Comparison of ENCODE assay signal across 20 cellular contexts in genomic region chr14:35747379-35747778, GRCh38.
DNase-seq lines count a peak whose midpoint lies in the region; ATAC-seq, FAIRE-seq and TF ChIP-seq lines count a peak whose summit lies in the region.
"Had no signal": no experiment of that assay in that cellular context is flagged by ENCODE, and none has a peak within 500 bp of the region (broad histone marks: within the 10 kb centered on the region; RNA-seq: fewer than 3 reads in every experiment).

No MANE protein-coding gene starts in this region.

- TSS peak; percentile 11 for BruUV-seq in HepG2 (replicated peaks; lab: Mats Ljungman, UMichigan)

- no peak overlapping the region for H3K9ac ChIP-seq in HepG2 (ENCODE audit: insufficient read depth, low read depth, low read length)
- no peak overlapping the region for H3K9ac ChIP-seq in adipocyte (ENCODE audit: low read length)
- H3K9ac ChIP-seq: GM23248 had no signal

- intact Hi-C loops in HepG2 (cut with micrococcal nuclease; ENCODE audit: unreplicated experiment) (loop anchor here (2.0 kb wide), 1 partner anchor 67 kb away; no protein-coding TSS in a partner anchor), right lobe of liver (cut with DNase I) (no loop called here)
- intact Hi-C loops in activated CD4-positive, alpha-beta memory T cell treated with anti-CD3 and anti-CD28 coated beads for 36 hours (cut with micrococcal nuclease): no loop called here

- H3K4me1 Mint-ChIP-seq in activated CD4-positive, alpha-beta memory T cell treated with anti-CD3 and anti-CD28 coated beads for 36 hours (ENCODE audit: low read depth): peaks cover 2% of the 10 kb centered on the region

- no peak for TF ChIP-seq EP300 in HepG2 (IDR thresholded peaks at IDR 0.05; ENCODE audit: low read depth in 2 of 2, low read length in 2 of 2)
- no peak for TF ChIP-seq EP300 in HepG2 (CRISPR knock-in tag; IDR thresholded peaks at IDR 0.05; ENCODE audit: borderline replicate concordance)

- no peaks in the 10 kb centered on the region for H3K4me1 ChIP-seq in HepG2 (ENCODE audit: insufficient read depth, low read length)
- no peaks in the 10 kb centered on the region for H3K4me1 ChIP-seq in right lobe of liver
- H3K4me1 ChIP-seq in adipocyte (ENCODE audit: control insufficient read depth, insufficient read depth, low read length): peaks cover 9% of the 10 kb centered on the region

- CTCF ChIA-PET in HepG2 (lab: Yijun Ruan, JAX; ENCODE audit: low intra/inter-chr PET ratio, low total read pairs): no interaction called here
- CTCF ChIA-PET in activated CD4-positive, alpha-beta memory T cell treated with anti-CD3 and anti-CD28 coated beads for 36 hours (lab: Charles Lee): no interaction called here

- H3K79me2 ChIP-seq in HepG2 (ENCODE audit: insufficient read depth, low read length): no peaks in the 10 kb centered on the region

- TF ChIP-seq CTCF in HepG2 (CRISPR knock-in tag; IDR thresholded peaks at IDR 0.05) (no peak), right lobe of liver (IDR thresholded peaks at IDR 0.05) (no peak)

- no peaks in the 10 kb centered on the region for H3K27me3 ChIP-seq in HepG2 (ENCODE audit: control insufficient read depth in 1 of 2, insufficient read depth in 2 of 2, low read length in 2 of 2)
- H3K27me3 ChIP-seq in right lobe of liver: no peaks in the 10 kb centered on the region
- H3K27me3 ChIP-seq in adipocyte (replicated peaks; ENCODE audit: control insufficient read depth, insufficient read depth, low read length): no peaks in the 10 kb centered on the region
- H3K27me3 ChIP-seq: stomach had no signal

- H3K27me3 Mint-ChIP-seq in activated CD4-positive, alpha-beta memory T cell treated with anti-CD3 and anti-CD28 coated beads for 36 hours: no peaks in the 10 kb centered on the region

- peaks cover 8% of the 10 kb centered on the region for H3K36me3 Mint-ChIP-seq in activated CD4-positive, alpha-beta memory T cell treated with anti-CD3 and anti-CD28 coated beads for 36 hours

- FAIRE-seq in HepG2 (lab: Jason Lieb, UNC): no peak
- FAIRE-seq: GM12891, urothelium cell line had no signal

- TF ChIP-seq RAD21 in HepG2 (CRISPR knock-in tag; IDR thresholded peaks at IDR 0.05): no peak

- H3K4me3 ChIP-seq in HepG2 (replicated peaks in 1 of 3; ENCODE audit: insufficient read depth in 1 of 3, low read depth in 2 of 3, low read length in 3 of 3) (no peak overlapping the region), right lobe of liver (no peak overlapping the region), adipocyte (ENCODE audit: low read length) (no peak overlapping the region)
- H3K4me3 ChIP-seq: GM23248, lung, stomach had no signal

- H2AFZ ChIP-seq in HepG2 (ENCODE audit: low read length): no peak overlapping the region
- H2AFZ ChIP-seq: GM23248 had no signal

- no peak overlapping the region for H3K27ac Mint-ChIP-seq in activated CD4-positive, alpha-beta memory T cell treated with anti-CD3 and anti-CD28 coated beads for 36 hours

- H3K9me3 ChIP-seq in HepG2 (ENCODE audit: low read length) (no peaks in the 10 kb centered on the region), right lobe of liver (no peaks in the 10 kb centered on the region), adipocyte (ENCODE audit: control insufficient read depth, low read length) (no peaks in the 10 kb centered on the region)
- H3K9me3 ChIP-seq: stomach had no signal

- TF ChIP-seq POLR2A in HepG2 (IDR thresholded peaks at IDR 0.05; ENCODE audit: insufficient read depth in 1 of 2, low read depth in 2 of 2, low read length in 2 of 2) (no peak), right lobe of liver (IDR thresholded peaks at IDR 0.05) (no peak)

- in situ Hi-C loops in HepG2 (cut with HindIII; ENCODE audit: extremely low pct_ligation_motif_present, low pct_unique_long_range_greater_than_20kb): no loop called here

- no peaks in the 10 kb centered on the region for H4K20me1 ChIP-seq in HepG2 (ENCODE audit: insufficient read depth, low read length)

- H3K36me3 ChIP-seq in HepG2 (replicated peaks in 1 of 2; ENCODE audit: control insufficient read depth in 1 of 2, insufficient read depth in 2 of 2, low read length in 2 of 2) (peaks cover 14 to 69% of the 10 kb centered on the region in 2 experiments), right lobe of liver (peaks cover 0 to 24% (median 0%) of the 10 kb centered on the region in 4 donors), adipocyte (ENCODE audit: control insufficient read depth, insufficient read depth, low read length, severe bottlenecking) (peaks cover 56% of the 10 kb centered on the region)

- no peak overlapping the region for H3K27ac ChIP-seq in HepG2 (ENCODE audit: extremely low read length, insufficient read depth, low read length)
- H3K27ac ChIP-seq in right lobe of liver: no peak overlapping the region
- H3K27ac ChIP-seq: GM23248, stomach had no signal

- DNase-seq in HepG2 (ENCODE audit: low spot score) (peak; percentile 23), right lobe of liver (no peak), adipocyte (ENCODE audit: low read depth) (peak; percentile 78), kidney glomerular epithelial cell (lab: John Stamatoyannopoulos, UW) (peak; percentile 18), HuH-7 (ENCODE audit: low spot score) (no peak)
- DNase-seq in activated CD4-positive, alpha-beta memory T cell treated with anti-CD3 and anti-CD28 coated beads for 36 hours: no peak
- DNase-seq: activated CD4-positive, alpha-beta T cell treated with anti-CD3 and anti-CD28 coated beads, Interleukin-2, amount 50 U/mL, for 4 hours; activated T-cell treated with anti-CD3 and anti-CD28 coated beads, Interleukin-2, amount 50 U/mL, for 48 hours; cerebellar nuclear complex; GDM1; GM23248; Kasumi-1; NCI-H146; NCI-H524 treated with DMSO at 0.1 percent for 48 hours; stomach had no signal

- H3K4me3 Mint-ChIP-seq in activated CD4-positive, alpha-beta memory T cell treated with anti-CD3 and anti-CD28 coated beads for 36 hours: no peak overlapping the region

- no peak overlapping the region for H3K4me2 ChIP-seq in HepG2 (ENCODE audit: low read depth, low read length)

- no peaks in the 10 kb centered on the region for H3K9me3 Mint-ChIP-seq in activated CD4-positive, alpha-beta memory T cell treated with anti-CD3 and anti-CD28 coated beads for 36 hours

- ATAC-seq in HepG2: peak; percentile 68
- ATAC-seq in right lobe of liver: no peak
- no peak for ATAC-seq in GM18867 (IDR thresholded peaks at IDR 0.05; ENCODE audit: unreplicated experiment)
- ATAC-seq in HG03097 (IDR thresholded peaks at IDR 0.05; ENCODE audit: low FRiP score, unreplicated experiment): no peak

- POLR2A ChIA-PET in HepG2 (lab: Yijun Ruan, JAX): interaction anchor here (1.5 kb wide), 1 partner anchor 79 kb away, joined by 4 read pairs; the partner anchor contains the start of gene BRMS1L
- POLR2A ChIA-PET in activated CD4-positive, alpha-beta memory T cell treated with anti-CD3 and anti-CD28 coated beads for 36 hours (lab: Charles Lee): no interaction called here

TF ChIP-seq in HepG2, 621 proteins besides CTCF, POLR2A, EP300 and RAD21 (continues in another document):
- TF ChIP-seq ZNF7 (CRISPR knock-in tag; IDR thresholded peaks at IDR 0.05): no peak
- no peak for TF ChIP-seq ZBTB2 (CRISPR knock-in tag; IDR thresholded peaks at IDR 0.05; ENCODE audit: low read depth)
- TF ChIP-seq KLF16 (CRISPR knock-in tag; IDR thresholded peaks at IDR 0.05): 0 out of 4 replicates have a peak, but pooled peaks of 1 of the 2 experiments have one; percentile 5
- TF ChIP-seq SPEN (CRISPR knock-in tag; IDR thresholded peaks at IDR 0.05; ENCODE audit: low read depth): no peak
- TF ChIP-seq ZSCAN5A (CRISPR knock-in tag; IDR thresholded peaks at IDR 0.05; ENCODE audit: borderline replicate concordance): no peak
- TF ChIP-seq ZNF879 (CRISPR knock-in tag; IDR thresholded peaks at IDR 0.05): no peak
- TF ChIP-seq ZBTB1 (CRISPR knock-in tag; IDR thresholded peaks at IDR 0.05; ENCODE audit: borderline replicate concordance): no peak
- TF ChIP-seq E2F2 (CRISPR knock-in tag; IDR thresholded peaks at IDR 0.05; ENCODE audit: borderline replicate concordance): peak; percentile 81; the same call in 1 of the 2 replicates
- TF ChIP-seq SALL1 (CRISPR knock-in tag; IDR thresholded peaks at IDR 0.05): no peak
- no peak for TF ChIP-seq ETV5 (CRISPR knock-in tag; IDR thresholded peaks at IDR 0.05; ENCODE audit: borderline replicate concordance)
- TF ChIP-seq ZSCAN31 (CRISPR knock-in tag; IDR thresholded peaks at IDR 0.05; ENCODE audit: low read depth): no peak
- no peak for TF ChIP-seq HOXA3 (CRISPR knock-in tag; IDR thresholded peaks at IDR 0.05)
- TF ChIP-seq KDM6A (CRISPR knock-in tag; IDR thresholded peaks at IDR 0.05; ENCODE audit: low read depth): no peak
- 0 out of 2 replicates have a peak, but pooled peaks have one; percentile 14 for TF ChIP-seq NCOA2 (CRISPR knock-in tag; IDR thresholded peaks at IDR 0.05)

Comparison
In these comparisons a context has a peak if more than half of its experiments do, and no peak if none do; other contexts are left out.
1. DNase-seq: peak in HepG2 (single experiment), adipocyte (single experiment) and kidney glomerular epithelial cell (single experiment); none in right lobe of liver (0 of 3), HuH-7 (single experiment) and activated CD4-positive, alpha-beta memory T cell treated with anti-CD3 and anti-CD28 coated beads for 36 hours (single experiment).